In the genomic region with DNA sequence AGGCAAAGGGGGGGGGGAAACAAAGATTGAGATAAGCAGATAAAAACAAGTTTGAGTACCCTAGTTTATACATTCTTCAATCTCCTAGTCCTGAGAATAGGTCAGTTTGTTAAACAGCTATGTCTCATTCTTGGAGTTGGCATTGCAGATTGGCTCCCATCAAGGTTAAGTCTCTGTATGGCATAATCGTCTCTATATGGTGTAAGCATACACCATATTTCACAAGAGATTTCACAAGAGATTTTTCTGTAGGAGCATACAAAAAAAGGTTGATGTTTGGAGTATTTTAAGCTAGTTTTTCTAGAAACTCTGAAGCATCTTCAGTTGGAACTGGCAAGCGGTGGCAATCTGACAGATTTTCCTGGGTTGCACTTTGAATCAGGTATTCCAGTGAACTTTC, we compare ENCODE assay signal across 23 cellular contexts. TPM values are rescaled to one million over a fixed set of nuclear protein-coding genes. Genes with fewer than 3 reads are reported as not detected.
DNase-seq lines count a peak whose midpoint lies in the region; TF ChIP-seq lines count a peak whose summit lies in the region.
"Had no signal": no experiment of that assay in that cellular context is flagged by ENCODE, and none has a peak within 500 bp of the region (broad histone marks: within the 10 kb centered on the region; RNA-seq: fewer than 3 reads in every experiment).

No MANE protein-coding gene starts in this region.

- H3K9ac ChIP-seq in OCI-LY3 (ENCODE audit: low read length) (no peak overlapping the region; the same call in 1 of the 2 replicates), adipocyte (ENCODE audit: low read length) (no peak overlapping the region)
- H3K9ac ChIP-seq: BLaER1 treated with 17β-estradiol and CSF1 and Interleukin-3, amounts not matched to agents 10 nM and 100 nM had no signal

- no peaks in the 10 kb centered on the region for H3K9me3 ChIP-seq in OCI-LY3 (ENCODE audit: insufficient read depth, low read length)
- H3K9me3 ChIP-seq in adipocyte (ENCODE audit: control insufficient read depth, low read length) = no peaks in the 10 kb centered on the region
- H3K9me3 ChIP-seq: BLaER1 treated with 17β-estradiol and CSF1 and Interleukin-3, amounts not matched to agents 10 nM and 100 nM; Caco-2; MG63; SJSA1 had no signal

- H3K4me2 ChIP-seq in OCI-LY3 (ENCODE audit: low read length) = peak overlapping the region; percentile 53
- H3K4me2 ChIP-seq: BLaER1 treated with 17β-estradiol and CSF1 and Interleukin-3, amounts not matched to agents 10 nM and 100 nM had no signal

- peak overlapping the region; percentile 51 for H3K27ac ChIP-seq in OCI-LY3 (ENCODE audit: low read length)
- H3K27ac ChIP-seq: BLaER1 treated with 17β-estradiol and CSF1 and Interleukin-3, amounts not matched to agents 10 nM and 100 nM; SJSA1 had no signal

- H3K4me1 ChIP-seq in OCI-LY3 (ENCODE audit: low read length) = peaks cover 15% of the 10 kb centered on the region
- no peaks in the 10 kb centered on the region for H3K4me1 ChIP-seq in adipocyte (ENCODE audit: control insufficient read depth, insufficient read depth, low read length)
- H3K4me1 ChIP-seq: BLaER1 treated with 17β-estradiol and CSF1 and Interleukin-3, amounts not matched to agents 10 nM and 100 nM; Caco-2; SJSA1 had no signal

- no peak for TF ChIP-seq CTCF in OCI-LY3 (IDR thresholded peaks at IDR 0.05; ENCODE audit: low read depth, low read length)

- H3K36me3 ChIP-seq in OCI-LY3 (replicated peaks; ENCODE audit: low read depth, low read length) (no peaks in the 10 kb centered on the region), adipocyte (ENCODE audit: control insufficient read depth, insufficient read depth, low read length, severe bottlenecking) (no peaks in the 10 kb centered on the region)
- H3K36me3 ChIP-seq: BLaER1 treated with 17β-estradiol and CSF1 and Interleukin-3, amounts not matched to agents 10 nM and 100 nM; MG63; SJSA1 had no signal

- H3K27me3 ChIP-seq in OCI-LY3 (ENCODE audit: low read depth, low read length) (no peaks in the 10 kb centered on the region), adipocyte (replicated peaks; ENCODE audit: control insufficient read depth, insufficient read depth, low read length) (no peaks in the 10 kb centered on the region)
- H3K27me3 ChIP-seq: BLaER1 treated with 17β-estradiol and CSF1 and Interleukin-3, amounts not matched to agents 10 nM and 100 nM; MG63; SJSA1 had no signal

- no peaks in the 10 kb centered on the region for H4K20me1 ChIP-seq in OCI-LY3 (ENCODE audit: insufficient read depth, low read length)
- H4K20me1 ChIP-seq: BLaER1 treated with 17β-estradiol and CSF1 and Interleukin-3, amounts not matched to agents 10 nM and 100 nM had no signal

- no peaks in the 10 kb centered on the region for H3K79me2 ChIP-seq in OCI-LY3 (ENCODE audit: low read length)

- DNase-seq in CD1c-positive myeloid dendritic cell (ENCODE audit: extremely low spot score) = peak; percentile 11
- DNase-seq in MV-4-11 (lab: John Stamatoyannopoulos, UW) = peak; percentile 85
- DNase-seq in adipocyte (ENCODE audit: low read depth) = peak; percentile 59
- DNase-seq in G401 (ENCODE audit: low spot score) = no peak
- no peak for DNase-seq in NCI-H748 (lab: John Stamatoyannopoulos, UW; ENCODE audit: unreplicated experiment)
- DNase-seq in NCI-H187 treated with DMSO at 0.1 percent for 48 hours (lab: John Stamatoyannopoulos, UW) = no peak
- DNase-seq: Caco-2; CD8-positive, alpha-beta T cell; GDM1; HCEC 1CT; KBM-7; MG63; NCI-H1092 treated with DMSO at 0.1 percent for 48 hours; NCI-H1436; NCI-H2029; NCI-H446; NK-92 treated with Interleukin-12 subunit alpha and Interleukin-12 subunit beta, amount 100 ng/mL, for 24 hours; PC-3; T-helper 1 cell had no signal

- H2AFZ ChIP-seq in OCI-LY3 (ENCODE audit: low read depth, low read length) = no peak overlapping the region; the same call in 1 of the 2 replicates

- H3K4me3 ChIP-seq in OCI-LY3 (ENCODE audit: low read length) (peak overlapping the region; percentile 29), adipocyte (ENCODE audit: low read length) (no peak overlapping the region)
- H3K4me3 ChIP-seq: BLaER1 treated with 17β-estradiol and CSF1 and Interleukin-3, amounts not matched to agents 10 nM and 100 nM; GM12878; MG63; SJSA1 had no signal

- in situ Hi-C loops in G401 (cut with HindIII; ENCODE audit: low sequenced_read_pairs) = no loop called here

RNA-seq across cellular contexts. Expression of a gene that starts 35.8 kb away (rescaled TPM):
- 5.2 and 6.7 TPM in 2 replicates for total RNA-seq in G401 (2014; rRNA removed; shearing (Covaris generic))
- total RNA-seq: Caco-2; CD8-positive, alpha-beta T cell; SJSA1 had no signal

Comparison
In these comparisons a context has a peak if more than half of its experiments do, and no peak if none do; other contexts are left out.
1. DNase-seq: peak in CD1c-positive myeloid dendritic cell (single experiment), MV-4-11 (single experiment) and adipocyte (single experiment); none in G401 (single experiment), NCI-H748 (single experiment) and NCI-H187 treated with DMSO at 0.1 percent for 48 hours (single experiment).